Comparison of ENCODE assay signal across 11 cellular contexts in genomic region chr9:14326264-14326826, GRCh38. TPM values are rescaled to one million over a fixed set of nuclear protein-coding genes. Genes with fewer than 3 reads are reported as not detected.
DNase-seq lines count a peak whose midpoint lies in the region; ATAC-seq lines count a peak whose summit lies in the region.
"Had no signal": no experiment of that assay in that cellular context is flagged by ENCODE, and none has a peak within 500 bp of the region (broad histone marks: within the 10 kb centered on the region; RNA-seq: fewer than 3 reads in every experiment).

No MANE protein-coding gene starts in this region.

- peak; percentile 38 for DNase-seq in activated CD4-positive, alpha-beta T cell treated with anti-CD3 and anti-CD28 coated beads for 36 hours
- DNase-seq in activated CD4-positive, alpha-beta T cell treated with anti-CD3 and anti-CD28 coated beads, Interleukin-2, amount 50 U/mL, for 48 hours: no peak
- peak; percentile 85 for DNase-seq in NCI-H1417 treated with DMSO at 0.1 percent for 48 hours (lab: John Stamatoyannopoulos, UW)
- no peak for DNase-seq in stimulated activated naive CD8-positive, alpha-beta T cell treated with anti-CD3 and anti-CD28 coated beads, Interleukin-15, Interleukin-2, amounts not matched to agents 100 U/mL and 50 U/mL, for 24 hours
- DNase-seq in Right ventricle myocardium superior: no peak
- no peak for DNase-seq in SIG-M5 treated with dmso at 0.1 percent for 504 hours (lab: John Stamatoyannopoulos, UW; ENCODE audit: unreplicated experiment)
- DNase-seq: activated CD8-positive, alpha-beta memory T cell treated with anti-CD3 and anti-CD28 coated beads, Interleukin-2, amount 50 U/mL, for 4 hours; mesendoderm had no signal

- H3K36me3 Mint-ChIP-seq in activated CD4-positive, alpha-beta T cell treated with anti-CD3 and anti-CD28 coated beads for 36 hours (ENCODE audit: low read depth): no peaks in the 10 kb centered on the region
- H3K36me3 Mint-ChIP-seq in activated T-helper 17 cell treated with anti-CD3 and anti-CD28 coated beads, Interleukin-2, amount 50 U/mL, for 72 hours (ENCODE audit: low read depth): no peaks in the 10 kb centered on the region

- peaks cover 32% of the 10 kb centered on the region for H3K27me3 Mint-ChIP-seq in activated CD4-positive, alpha-beta T cell treated with anti-CD3 and anti-CD28 coated beads for 36 hours
- peaks cover 13% of the 10 kb centered on the region for H3K27me3 Mint-ChIP-seq in activated T-helper 17 cell treated with anti-CD3 and anti-CD28 coated beads, Interleukin-2, amount 50 U/mL, for 72 hours

- CTCF ChIA-PET in activated CD4-positive, alpha-beta T cell treated with anti-CD3 and anti-CD28 coated beads for 36 hours (lab: Charles Lee): interaction anchor here (0.9 kb wide), 1 partner anchor 828 kb away, joined by 3 read pairs; no protein-coding TSS in a partner anchor

- no peak overlapping the region for H3K4me3 Mint-ChIP-seq in activated CD4-positive, alpha-beta T cell treated with anti-CD3 and anti-CD28 coated beads for 36 hours
- no peak overlapping the region for H3K4me3 Mint-ChIP-seq in activated T-helper 17 cell treated with anti-CD3 and anti-CD28 coated beads, Interleukin-2, amount 50 U/mL, for 72 hours
- H3K4me3 Mint-ChIP-seq: stimulated activated naive CD8-positive, alpha-beta T cell treated with anti-CD3 and anti-CD28 coated beads, Interleukin-15, Interleukin-2, amounts not matched to agents 100 ng/mL and 50 ng/mL, for 24 hours had no signal

- no peaks in the 10 kb centered on the region for H3K9me3 Mint-ChIP-seq in activated CD4-positive, alpha-beta T cell treated with anti-CD3 and anti-CD28 coated beads for 36 hours (ENCODE audit: low read depth)
- H3K9me3 Mint-ChIP-seq in activated T-helper 17 cell treated with anti-CD3 and anti-CD28 coated beads, Interleukin-2, amount 50 U/mL, for 72 hours: no peaks in the 10 kb centered on the region
- H3K9me3 Mint-ChIP-seq: stimulated activated naive CD8-positive, alpha-beta T cell treated with anti-CD3 and anti-CD28 coated beads, Interleukin-15, Interleukin-2, amounts not matched to agents 100 ng/mL and 50 ng/mL, for 24 hours had no signal

- H3K27ac Mint-ChIP-seq in activated CD4-positive, alpha-beta T cell treated with anti-CD3 and anti-CD28 coated beads for 36 hours: no peak overlapping the region
- no peak overlapping the region for H3K27ac Mint-ChIP-seq in activated T-helper 17 cell treated with anti-CD3 and anti-CD28 coated beads, Interleukin-2, amount 50 U/mL, for 72 hours
- H3K27ac Mint-ChIP-seq: stimulated activated naive CD8-positive, alpha-beta T cell treated with anti-CD3 and anti-CD28 coated beads, Interleukin-15, Interleukin-2, amounts not matched to agents 100 ng/mL and 50 ng/mL, for 24 hours had no signal

- POLR2A ChIA-PET in activated CD4-positive, alpha-beta T cell treated with anti-CD3 and anti-CD28 coated beads for 36 hours (lab: Charles Lee): interaction anchor here (0.7 kb wide), 1 partner anchor 158 kb away, joined by 3 read pairs; no protein-coding TSS in a partner anchor

- peak; percentile 64 for ATAC-seq in activated CD4-positive, alpha-beta T cell treated with anti-CD3 and anti-CD28 coated beads for 36 hours
- peak; percentile 73 for ATAC-seq in activated T-helper 17 cell treated with anti-CD3 and anti-CD28 coated beads, Interleukin-2, amount 50 U/mL, for 72 hours (replicated peaks)
- ATAC-seq in stimulated activated naive CD8-positive, alpha-beta T cell treated with anti-CD3 and anti-CD28 coated beads, Interleukin-15, Interleukin-2, amounts not matched to agents 100 U/mL and 50 U/mL, for 24 hours: peak; percentile 53
- ATAC-seq in GM21619 (IDR thresholded peaks at IDR 0.05; ENCODE audit: unreplicated experiment) (no peak), Right ventricle myocardium superior (ENCODE audit: poor library complexity) (no peak)

- intact Hi-C loops in activated CD4-positive, alpha-beta T cell treated with anti-CD3 and anti-CD28 coated beads for 36 hours (cut with DNase I, micrococcal nuclease): loop anchor here (10.0 kb wide), 5 partner anchors 368 to 1228 kb away; partner anchors contain the start of genes CCDC171 (in 1 of the 2), TTC39B (in 1 of the 2) and ZDHHC21 (in 1 of the 2)
- intact Hi-C loops in Right ventricle myocardium superior (cut with DNase I): no loop called here

- H3K4me1 Mint-ChIP-seq in activated CD4-positive, alpha-beta T cell treated with anti-CD3 and anti-CD28 coated beads for 36 hours: peaks cover 14% of the 10 kb centered on the region
- no peaks in the 10 kb centered on the region for H3K4me1 Mint-ChIP-seq in activated T-helper 17 cell treated with anti-CD3 and anti-CD28 coated beads, Interleukin-2, amount 50 U/mL, for 72 hours

RNA-seq across cellular contexts. Expression of gene NFIB, which starts 12.4 kb away (rescaled TPM):
- not detected for total RNA-seq in activated CD4-positive, alpha-beta T cell treated with anti-CD3 and anti-CD28 coated beads for 36 hours
- total RNA-seq in activated T-helper 17 cell treated with anti-CD3 and anti-CD28 coated beads, Interleukin-2, amount 50 U/mL, for 72 hours: under 1 TPM in 1 of 2 donors, not detected in 1; 0.15 TPM
- 104 TPM for total RNA-seq in Right ventricle myocardium superior

Comparison
In these comparisons a context has a peak if more than half of its experiments do, and no peak if none do; other contexts are left out.
1. DNase-seq: peak in activated CD4-positive, alpha-beta T cell treated with anti-CD3 and anti-CD28 coated beads for 36 hours (single experiment) and NCI-H1417 treated with DMSO at 0.1 percent for 48 hours (single experiment); none in activated CD4-positive, alpha-beta T cell treated with anti-CD3 and anti-CD28 coated beads, Interleukin-2, amount 50 U/mL, for 48 hours (0 of 2), stimulated activated naive CD8-positive, alpha-beta T cell treated with anti-CD3 and anti-CD28 coated beads, Interleukin-15, Interleukin-2, amounts not matched to agents 100 U/mL and 50 U/mL, for 24 hours (single experiment), Right ventricle myocardium superior (single experiment) and SIG-M5 treated with dmso at 0.1 percent for 504 hours (single experiment).
2. ATAC-seq: peak in activated CD4-positive, alpha-beta T cell treated with anti-CD3 and anti-CD28 coated beads for 36 hours (single experiment), activated T-helper 17 cell treated with anti-CD3 and anti-CD28 coated beads, Interleukin-2, amount 50 U/mL, for 72 hours (single experiment) and stimulated activated naive CD8-positive, alpha-beta T cell treated with anti-CD3 and anti-CD28 coated beads, Interleukin-15, Interleukin-2, amounts not matched to agents 100 U/mL and 50 U/mL, for 24 hours (single experiment); none in GM21619 (single experiment) and Right ventricle myocardium superior (single experiment).
3. RNA of gene NFIB, which starts 12.4 kb away (total RNA-seq): 104 TPM in Right ventricle myocardium superior (single experiment); 0.15 TPM in activated T-helper 17 cell treated with anti-CD3 and anti-CD28 coated beads, Interleukin-2, amount 50 U/mL, for 72 hours and not detected in activated CD4-positive, alpha-beta T cell treated with anti-CD3 and anti-CD28 coated beads for 36 hours; every median in the first group is over 10 times any median in the second.